20 cellular contexts compared by ENCODE assay signal in genomic region chr12:127928178-127928577, GRCh38.
DNase-seq lines count a peak whose midpoint lies in the region; ATAC-seq, FAIRE-seq and TF ChIP-seq lines count a peak whose summit lies in the region.
"Had no signal": no experiment of that assay in that cellular context is flagged by ENCODE, and none has a peak within 500 bp of the region (broad histone marks: within the 10 kb centered on the region; RNA-seq: fewer than 3 reads in every experiment).

No MANE protein-coding gene starts in this region.

- ATAC-seq in GM19467 (IDR thresholded peaks at IDR 0.05; ENCODE audit: unreplicated experiment) (no peak), gastroesophageal sphincter (no peak)
- ATAC-seq: K562 had no signal

- no peaks in the 10 kb centered on the region for H3K9me3 ChIP-seq in SJSA1 (replicated peaks)
- H3K9me3 ChIP-seq in tibial artery: no peaks in the 10 kb centered on the region
- H3K9me3 ChIP-seq in gastroesophageal sphincter: no peaks in the 10 kb centered on the region
- no peaks in the 10 kb centered on the region for H3K9me3 ChIP-seq in transverse colon

- TF ChIP-seq POLR2A in gastroesophageal sphincter (IDR thresholded peaks at IDR 0.05) (no peak), transverse colon (IDR thresholded peaks at IDR 0.05) (no peak)

- TF ChIP-seq EP300 in gastroesophageal sphincter (IDR thresholded peaks at IDR 0.05): no peak
- TF ChIP-seq EP300 in transverse colon (IDR thresholded peaks at IDR 0.05; ENCODE audit: low read depth): no peak

- in situ Hi-C loops in transverse colon (cut with MboI; ENCODE audit: low pct_ligation_motif_present in 1 of 4, low pct_unique_long_range_greater_than_20kb in 1 of 4, low sequenced_read_pairs in 3 of 4): no loop called here

- FAIRE-seq in bronchial epithelial cell (lab: Jason Lieb, UNC): peak; percentile 23
- FAIRE-seq: GM12892, K562 had no signal

- H3K27me3 ChIP-seq in SJSA1 (replicated peaks) (no peaks in the 10 kb centered on the region), bronchial epithelial cell (ENCODE audit: control insufficient read depth, insufficient read depth, low read length) (no peaks in the 10 kb centered on the region), tibial artery (no peaks in the 10 kb centered on the region), gastroesophageal sphincter (no peaks in the 10 kb centered on the region), transverse colon (no peaks in the 10 kb centered on the region)

- H3K4me1 ChIP-seq in SJSA1 (replicated peaks) (peaks cover 30% of the 10 kb centered on the region), tibial artery (peaks cover 0 to 36% (median 23%) of the 10 kb centered on the region in 4 donors), gastroesophageal sphincter (peaks cover 4 to 12% (median 5%) of the 10 kb centered on the region in 3 donors), transverse colon (peaks cover 8 to 20% (median 17%) of the 10 kb centered on the region in 4 donors)

- WGBS in gastroesophageal sphincter (ENCODE audit: low coverage in 1 of 2), 2 donors: 45 to 56% methylated on average over 4 to 5 of the region's 5 CpGs
- 39 to 56% methylated on average over 5 of the region's 5 CpGs for WGBS in transverse colon (ENCODE audit: low coverage in 1 of 2), 2 donors

- H3K36me3 ChIP-seq in SJSA1 (no peaks in the 10 kb centered on the region), bronchial epithelial cell (ENCODE audit: control insufficient read depth, insufficient read depth, low read length) (no peaks in the 10 kb centered on the region), tibial artery (no peaks in the 10 kb centered on the region), gastroesophageal sphincter (no peaks in the 10 kb centered on the region), transverse colon (no peaks in the 10 kb centered on the region)

- DNase-seq in SJSA1 (ENCODE audit: low read depth in 1 of 2, low spot score in 2 of 2) (no peak), bronchial epithelial cell (ENCODE audit: low read depth) (no peak), myocyte (ENCODE audit: low read depth) (peak; percentile 4), tibial artery (no peak), transverse colon (no peak)
- DNase-seq: ACHN; AML-193; COR-L47; GOT3; NCI-H1417 treated with DMSO at 0.1 percent for 48 hours; NCI-H1930; NCI-H2171 treated with DMSO at 0.1 percent for 48 hours; NCI-H446 treated with DMSO at 0.1 percent for 48 hours; NK-92 treated with Interleukin-12 subunit alpha and Interleukin-12 subunit beta, amount 100 ng/mL, for 24 hours; OCI-M1; RPMI8226 had no signal

- TF ChIP-seq CTCF in bronchial epithelial cell (IDR thresholded peaks at IDR 0.05; ENCODE audit: insufficient read depth, low read length, severe bottlenecking): no peak
- TF ChIP-seq CTCF in tibial artery (IDR thresholded peaks at IDR 0.05): no peak
- no peak for TF ChIP-seq CTCF in gastroesophageal sphincter (IDR thresholded peaks at IDR 0.05)
- no peak for TF ChIP-seq CTCF in transverse colon (IDR thresholded peaks at IDR 0.05)

- H3K4me3 ChIP-seq in SJSA1 (no peak overlapping the region), bronchial epithelial cell (ENCODE audit: low read depth, low read length) (no peak overlapping the region), tibial artery (peak overlapping the region in 1 of 2 donors; percentile 8), gastroesophageal sphincter (no peak overlapping the region), transverse colon (no peak overlapping the region)
- H3K4me3 ChIP-seq: K562 had no signal

- H3K27ac ChIP-seq in SJSA1 (peak overlapping the region; percentile 89), tibial artery (peak overlapping the region; percentile 54 to 59), gastroesophageal sphincter (no peak overlapping the region), transverse colon (peak overlapping the region in 1 of 4 donors; percentile 22)

- intact Hi-C loops in tibial artery (cut with DNase I; ENCODE audit: low total_unique reads) (no loop called here), transverse colon (cut with DNase I; ENCODE audit: low total_unique reads) (no loop called here)

Comparison
In these comparisons a context has a peak if more than half of its experiments do, and no peak if none do; other contexts are left out.
1. H3K27ac ChIP-seq: peak in SJSA1 (single experiment) and tibial artery (2 of 2); none in gastroesophageal sphincter (0 of 4).